13 cellular contexts compared by ENCODE assay signal in the genomic region with DNA sequence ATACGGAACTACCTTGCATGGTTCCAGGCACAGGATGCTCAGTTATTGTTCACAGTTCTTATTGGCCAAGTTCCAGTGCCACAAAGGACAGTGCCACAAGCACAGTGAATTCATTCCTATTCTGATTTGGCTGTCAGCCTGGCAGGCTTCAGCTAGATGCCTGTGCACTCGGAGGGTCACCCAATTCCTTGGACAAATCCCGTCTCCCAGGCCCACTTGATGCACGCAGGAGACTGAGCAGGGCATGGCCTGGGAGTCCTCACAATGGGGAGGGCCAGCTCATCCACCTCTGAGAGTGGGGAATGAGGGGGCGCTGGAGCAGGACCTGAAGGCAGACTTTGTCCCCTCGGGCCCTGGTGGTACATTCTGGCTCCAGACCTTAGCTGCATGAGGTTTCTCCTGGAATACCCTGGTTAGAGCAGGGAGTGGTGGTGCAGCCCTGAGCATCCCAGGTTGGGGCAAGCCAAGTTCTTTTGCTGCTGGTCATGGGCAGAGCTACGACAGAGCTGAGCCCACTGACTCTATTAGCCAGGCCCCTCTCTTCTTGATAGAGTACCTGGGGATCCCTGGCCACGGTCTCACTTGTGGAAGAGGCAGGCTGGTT. TPM values are rescaled to one million over a fixed set of nuclear protein-coding genes. Genes with fewer than 3 reads are reported as not detected.
DNase-seq lines count a peak whose midpoint lies in the region; ATAC-seq and TF ChIP-seq lines count a peak whose summit lies in the region.
"Had no signal": no experiment of that assay in that cellular context is flagged by ENCODE, and none has a peak within 500 bp of the region (broad histone marks: within the 10 kb centered on the region; RNA-seq: fewer than 3 reads in every experiment).

No MANE protein-coding gene starts in this region.

- CTCF ChIA-PET in activated CD8-positive, alpha-beta T cell treated with anti-CD3 and anti-CD28 coated beads for 36 hours (lab: Charles Lee): no interaction called here
- CTCF ChIA-PET in activated CD8-positive, alpha-beta T cell treated with anti-CD3 and anti-CD28 coated beads, Interleukin-2, amount 10 ng/mL, durations not matched to agents 7 days and 5 days (lab: Charles Lee): interaction anchor here (0.9 kb wide), 1 partner anchor 41 kb away, joined by 3 read pairs; no protein-coding TSS in a partner anchor
- CTCF ChIA-PET in PC-3 (lab: Charles Lee): interaction anchor here (0.5 kb wide), 1 partner anchor 800 kb away, joined by 3 read pairs; no protein-coding TSS in a partner anchor

- no peak overlapping the region for H3K4me3 Mint-ChIP-seq in activated CD8-positive, alpha-beta T cell treated with anti-CD3 and anti-CD28 coated beads for 36 hours
- H3K4me3 Mint-ChIP-seq in activated CD8-positive, alpha-beta T cell treated with anti-CD3 and anti-CD28 coated beads, Interleukin-2, amount 10 ng/mL, durations not matched to agents 7 days and 5 days: no peak overlapping the region
- H3K4me3 Mint-ChIP-seq: mesothelial cell of epicardium had no signal

- POLR2A ChIA-PET in activated CD8-positive, alpha-beta T cell treated with anti-CD3 and anti-CD28 coated beads for 36 hours (lab: Charles Lee): interaction anchor here (0.6 to 1.0 kb wide), 4 partner anchors 9 to 1309 kb away, joined by 3 read pairs; no protein-coding TSS in a partner anchor
- POLR2A ChIA-PET in activated CD8-positive, alpha-beta T cell treated with anti-CD3 and anti-CD28 coated beads, Interleukin-2, amount 10 ng/mL, durations not matched to agents 7 days and 5 days (lab: Charles Lee): interaction anchor here (0.9 kb wide), 1 partner anchor 42 kb away, joined by 4 read pairs; a partner anchor contains a TSS
- POLR2A ChIA-PET in PC-3 (lab: Charles Lee; ENCODE audit: unreplicated experiment): no interaction called here

- no peaks in the 10 kb centered on the region for H3F3A ChIP-seq in PC-3 (ENCODE audit: low read length, unreplicated experiment)

- H3K36me3 ChIP-seq in mesodermal cell (ENCODE audit: control insufficient read depth, insufficient read depth, low read length) (peaks cover 4% of the 10 kb centered on the region), PC-3 (ENCODE audit: low read depth, low read length) (no peaks in the 10 kb centered on the region), left lung (peaks cover 0 to 73% of the 10 kb centered on the region in 2 donors)
- H3K36me3 ChIP-seq: breast epithelium had no signal

- H3K9me3 Mint-ChIP-seq in activated CD8-positive, alpha-beta T cell treated with anti-CD3 and anti-CD28 coated beads for 36 hours: no peaks in the 10 kb centered on the region
- no peaks in the 10 kb centered on the region for H3K9me3 Mint-ChIP-seq in activated CD8-positive, alpha-beta T cell treated with anti-CD3 and anti-CD28 coated beads, Interleukin-2, amount 10 ng/mL, durations not matched to agents 7 days and 5 days (ENCODE audit: insufficient read depth)
- H3K9me3 Mint-ChIP-seq: mesothelial cell of epicardium had no signal

- H3K9ac ChIP-seq in PC-3 (ENCODE audit: low read length): no peak overlapping the region

- BruUV-seq in PC-3 (replicated peaks; lab: Mats Ljungman, UMichigan): no TSS peak

- H3K79me2 ChIP-seq in PC-3 (ENCODE audit: low read length): no peaks in the 10 kb centered on the region

- TF ChIP-seq CTCF in activated CD8-positive, alpha-beta T cell treated with anti-CD3 and anti-CD28 coated beads for 36 hours (IDR thresholded peaks at IDR 0.05): no peak
- TF ChIP-seq CTCF in PC-3 (conservative IDR thresholded peaks at IDR 0.05; ENCODE audit: low read depth, low read length) (no peak), left lung (IDR thresholded peaks at IDR 0.05) (no peak)

- peaks cover 16% of the 10 kb centered on the region for H3K4me1 Mint-ChIP-seq in activated CD8-positive, alpha-beta T cell treated with anti-CD3 and anti-CD28 coated beads for 36 hours (ENCODE audit: low read depth)
- H3K4me1 Mint-ChIP-seq in activated CD8-positive, alpha-beta T cell treated with anti-CD3 and anti-CD28 coated beads, Interleukin-2, amount 10 ng/mL, durations not matched to agents 7 days and 5 days (ENCODE audit: low read depth): peaks cover 14% of the 10 kb centered on the region

- H3K4me1 ChIP-seq in mesodermal cell (ENCODE audit: control insufficient read depth, insufficient read depth, low read length, poor library complexity, severe bottlenecking) (peaks cover 16% of the 10 kb centered on the region), PC-3 (ENCODE audit: insufficient read depth, low read length) (peaks cover 13% of the 10 kb centered on the region), left lung (no peaks in the 10 kb centered on the region)
- H3K4me1 ChIP-seq: breast epithelium had no signal

- ATAC-seq in activated CD8-positive, alpha-beta T cell treated with anti-CD3 and anti-CD28 coated beads for 36 hours: no peak
- ATAC-seq in activated CD8-positive, alpha-beta T cell treated with anti-CD3 and anti-CD28 coated beads, Interleukin-2, amount 10 ng/mL, durations not matched to agents 7 days and 5 days: no peak
- ATAC-seq in PC-3: no peak
- ATAC-seq in left lung: no peak

- H3K27ac ChIP-seq in caudate nucleus (ENCODE audit: low read depth, low read length) (peak overlapping the region; percentile 18), mesodermal cell (ENCODE audit: low read depth, low read length, severe bottlenecking) (peak overlapping the region; percentile 98), temporal lobe (ENCODE audit: low read depth, low read length) (peak overlapping the region; percentile 70), PC-3 (ENCODE audit: low read length) (no peak overlapping the region), left lung (no peak overlapping the region)
- H3K27ac ChIP-seq: breast epithelium had no signal

- H3K4me2 ChIP-seq in PC-3 (ENCODE audit: low read length): no peak overlapping the region

- H3K27me3 ChIP-seq in PC-3 (ENCODE audit: low read length) (no peaks in the 10 kb centered on the region), left lung (no peaks in the 10 kb centered on the region)
- H3K27me3 ChIP-seq: breast epithelium had no signal

- H3K4me3 ChIP-seq in mesodermal cell (ENCODE audit: extremely low read depth, insufficient read depth, low read length, poor library complexity, severe bottlenecking): no peak overlapping the region
- H3K4me3 ChIP-seq in PC-3 (ENCODE audit: low read length): no peak overlapping the region
- no peak overlapping the region for H3K4me3 ChIP-seq in left lung
- H3K4me3 ChIP-seq: breast epithelium had no signal

- no peak for DNase-seq in activated CD8-positive, alpha-beta T cell treated with anti-CD3 and anti-CD28 coated beads for 36 hours
- DNase-seq in activated CD8-positive, alpha-beta T cell treated with anti-CD3 and anti-CD28 coated beads, Interleukin-2, amount 10 ng/mL, durations not matched to agents 7 days and 5 days: no peak
- DNase-seq in caudate nucleus (lab: John Stamatoyannopoulos, UW) (no peak), PC-3 (no peak), left lung (no peak), NCI-H1694 (lab: John Stamatoyannopoulos, UW) (no peak)
- DNase-seq: activated T-cell treated with anti-CD3 and anti-CD28 coated beads, Interleukin-2, amount 50 U/mL, for 48 hours; GF-D8; HCEC 1CT had no signal

- WGBS in mesodermal cell (ENCODE audit: insufficient coverage in 2 of 2), 2 experiments: 85 to 90% methylated on average over 5 to 7 of the region's 8 CpGs

- no peaks in the 10 kb centered on the region for H3K9me2 ChIP-seq in PC-3 (replicated peaks; ENCODE audit: low read length)

- intact Hi-C loops in activated CD8-positive, alpha-beta T cell treated with anti-CD3 and anti-CD28 coated beads for 36 hours (cut with micrococcal nuclease): no loop called here
- intact Hi-C loops in PC-3 (cut with micrococcal nuclease) (no loop called here), left lung (cut with DNase I) (no loop called here)

- H4K20me1 ChIP-seq in PC-3 (ENCODE audit: low read length): no peaks in the 10 kb centered on the region

- H3K36me3 Mint-ChIP-seq in activated CD8-positive, alpha-beta T cell treated with anti-CD3 and anti-CD28 coated beads for 36 hours (ENCODE audit: low read depth): peaks cover 17% of the 10 kb centered on the region
- H3K36me3 Mint-ChIP-seq in activated CD8-positive, alpha-beta T cell treated with anti-CD3 and anti-CD28 coated beads, Interleukin-2, amount 10 ng/mL, durations not matched to agents 7 days and 5 days (ENCODE audit: low read depth): peaks cover 50% of the 10 kb centered on the region
- H3K36me3 Mint-ChIP-seq: mesothelial cell of epicardium had no signal

- H3K9me3 ChIP-seq in mesodermal cell (ENCODE audit: control insufficient read depth, low read length): no peaks in the 10 kb centered on the region
- no peaks in the 10 kb centered on the region for H3K9me3 ChIP-seq in PC-3 (ENCODE audit: low read length)
- no peaks in the 10 kb centered on the region for H3K9me3 ChIP-seq in left lung
- H3K9me3 ChIP-seq: breast epithelium had no signal

- H2AFZ ChIP-seq in PC-3 (ENCODE audit: low read length): no peak overlapping the region

- H3K27ac Mint-ChIP-seq in activated CD8-positive, alpha-beta T cell treated with anti-CD3 and anti-CD28 coated beads for 36 hours: peak overlapping the region; percentile 85
- no peak overlapping the region for H3K27ac Mint-ChIP-seq in activated CD8-positive, alpha-beta T cell treated with anti-CD3 and anti-CD28 coated beads, Interleukin-2, amount 10 ng/mL, durations not matched to agents 7 days and 5 days

- H3K27me3 Mint-ChIP-seq in activated CD8-positive, alpha-beta T cell treated with anti-CD3 and anti-CD28 coated beads for 36 hours: no peaks in the 10 kb centered on the region
- H3K27me3 Mint-ChIP-seq in activated CD8-positive, alpha-beta T cell treated with anti-CD3 and anti-CD28 coated beads, Interleukin-2, amount 10 ng/mL, durations not matched to agents 7 days and 5 days (ENCODE audit: low read depth): no peaks in the 10 kb centered on the region

RNA-seq across cellular contexts. Expression of a gene that starts 41.4 kb away (rescaled TPM):
- total RNA-seq in activated CD8-positive, alpha-beta T cell treated with anti-CD3 and anti-CD28 coated beads for 36 hours: 10 to 100 TPM; 30.3 to 35.0 TPM
- 10 to 100 TPM; 36.1 to 40.0 TPM for total RNA-seq in activated CD8-positive, alpha-beta T cell treated with anti-CD3 and anti-CD28 coated beads, Interleukin-2, amount 10 ng/mL, durations not matched to agents 7 days and 5 days
- polyA plus RNA-seq in mesodermal cell (2013, experiment 1 of 2): 23.3 TPM
- 23.2 TPM for polyA plus RNA-seq in mesodermal cell (2013, experiment 2 of 2)
- 11.6 TPM for total RNA-seq in temporal lobe
- 9.3 and 10.6 TPM in 2 replicates for total RNA-seq in PC-3 (2014; rRNA removed)
- 10 to 100 TPM; 16.1 to 23.3 TPM for total RNA-seq in left lung

RNA-seq across cellular contexts. Expression of a gene that starts 41.8 kb away (rescaled TPM):
- 10 to 100 TPM; 43.4 to 45.8 TPM for total RNA-seq in activated CD8-positive, alpha-beta T cell treated with anti-CD3 and anti-CD28 coated beads for 36 hours
- total RNA-seq in activated CD8-positive, alpha-beta T cell treated with anti-CD3 and anti-CD28 coated beads, Interleukin-2, amount 10 ng/mL, durations not matched to agents 7 days and 5 days: 10 to 100 TPM; 66.0 to 71.1 TPM
- polyA plus RNA-seq in mesodermal cell (2013, experiment 1 of 2): 62.0 TPM
- polyA plus RNA-seq in mesodermal cell (2013, experiment 2 of 2): 59.4 TPM
- 28.8 TPM for total RNA-seq in temporal lobe
- 18.1 and 38.7 TPM in 2 replicates for total RNA-seq in PC-3 (2014; rRNA removed)
- total RNA-seq in left lung: 10 to 100 TPM; 59.8 to 79.1 TPM

RNA-seq across cellular contexts. Expression of a gene that starts 56.6 kb away (rescaled TPM):
- total RNA-seq in activated CD8-positive, alpha-beta T cell treated with anti-CD3 and anti-CD28 coated beads for 36 hours: 10 to 100 TPM; 26.0 to 28.2 TPM
- total RNA-seq in activated CD8-positive, alpha-beta T cell treated with anti-CD3 and anti-CD28 coated beads, Interleukin-2, amount 10 ng/mL, durations not matched to agents 7 days and 5 days: 10 to 100 TPM; 44.5 to 46.1 TPM
- 86.8 TPM for polyA plus RNA-seq in mesodermal cell (2013, experiment 1 of 2)
- polyA plus RNA-seq in mesodermal cell (2013, experiment 2 of 2): 58.8 TPM
- total RNA-seq in temporal lobe (114 TPM), PC-3 (2014; rRNA removed) (1.8 and 2.2 TPM in 2 replicates), left lung (10 to 100 TPM; 16.1 to 19.9 TPM)

RNA-seq across cellular contexts. Expression of a gene that starts 59.0 kb away (rescaled TPM):
- total RNA-seq in activated CD8-positive, alpha-beta T cell treated with anti-CD3 and anti-CD28 coated beads for 36 hours: 10 to 100 TPM; 30.9 to 32.5 TPM
- 10 to 100 TPM; 16.9 to 18.3 TPM for total RNA-seq in activated CD8-positive, alpha-beta T cell treated with anti-CD3 and anti-CD28 coated beads, Interleukin-2, amount 10 ng/mL, durations not matched to agents 7 days and 5 days
- 13.6 TPM for polyA plus RNA-seq in mesodermal cell (2013, experiment 1 of 2)
- 12.5 TPM for polyA plus RNA-seq in mesodermal cell (2013, experiment 2 of 2)
- total RNA-seq in temporal lobe (12.3 TPM), PC-3 (2014; rRNA removed) (12.6 and 14.2 TPM in 2 replicates), left lung (10 to 100 TPM; 11.5 to 11.9 TPM)

Comparison
In these comparisons a context has a peak if more than half of its experiments do, and no peak if none do; other contexts are left out.
1. H3K27ac ChIP-seq: peak in caudate nucleus (single experiment), mesodermal cell (single experiment) and temporal lobe (single experiment); none in PC-3 (single experiment) and left lung (0 of 2).